ENCODE assay signal across 19 cellular contexts in the genomic region with DNA sequence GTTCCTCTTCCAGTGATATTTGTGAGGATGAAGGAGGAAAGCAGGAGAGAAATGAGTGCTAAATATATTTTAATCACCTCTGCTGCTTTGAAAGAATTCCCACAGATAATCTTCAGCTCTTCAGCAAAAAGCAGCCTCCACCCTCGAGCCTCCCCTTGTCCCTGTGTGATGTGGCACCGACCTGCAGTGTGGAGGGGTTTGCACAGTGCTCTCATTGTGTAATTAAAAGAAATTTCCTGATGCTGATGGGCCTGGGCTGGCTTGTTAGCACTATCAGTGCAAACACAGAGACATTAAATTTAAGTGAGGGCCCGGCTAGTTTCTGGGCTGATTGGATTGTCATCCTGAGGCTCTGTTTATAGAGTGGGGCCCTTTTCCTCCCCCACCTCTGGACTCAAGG. TPM values are rescaled to one million over a fixed set of nuclear protein-coding genes. Genes with fewer than 3 reads are reported as not detected.
DNase-seq lines count a peak whose midpoint lies in the region; ATAC-seq lines count a peak whose summit lies in the region.
"Had no signal": no experiment of that assay in that cellular context is flagged by ENCODE, and none has a peak within 500 bp of the region (broad histone marks: within the 10 kb centered on the region; RNA-seq: fewer than 3 reads in every experiment).

No MANE protein-coding gene starts in this region.

- H3K4me3 ChIP-seq in mesenchymal stem cell (ENCODE audit: insufficient read depth in 1 of 2, low read depth in 1 of 2, low read length in 2 of 2) = no peak overlapping the region
- no peak overlapping the region for H3K4me3 ChIP-seq in trophoblast cell (ENCODE audit: low read depth, low read length)
- H3K4me3 ChIP-seq: esophagus squamous epithelium, gastroesophageal sphincter, Peyer's patch, stomach had no signal

- H3K36me3 ChIP-seq in mesenchymal stem cell (ENCODE audit: control insufficient read depth in 1 of 2, insufficient read depth in 2 of 2, low read depth in 1 of 2, low read length in 2 of 2) (no peaks in the 10 kb centered on the region), trophoblast cell (ENCODE audit: control insufficient read depth in 1 of 2, insufficient read depth in 2 of 2, low read length in 2 of 2) (no peaks in the 10 kb centered on the region)
- H3K36me3 ChIP-seq: esophagus squamous epithelium, gastroesophageal sphincter, Peyer's patch, stomach had no signal

- H3K9me3 ChIP-seq in mesenchymal stem cell (ENCODE audit: control insufficient read depth, low read length) (no peaks in the 10 kb centered on the region), trophoblast cell (ENCODE audit: insufficient read depth, low read depth, low read length) (no peaks in the 10 kb centered on the region)
- H3K9me3 ChIP-seq: esophagus squamous epithelium, gastroesophageal sphincter, Peyer's patch, stomach had no signal

- H3K27me3 ChIP-seq in mesenchymal stem cell (ENCODE audit: control insufficient read depth in 1 of 2, insufficient read depth in 1 of 2, low read length in 2 of 2) = peaks cover 0 to 24% of the 10 kb centered on the region in 2 experiments
- no peaks in the 10 kb centered on the region for H3K27me3 ChIP-seq in trophoblast cell (ENCODE audit: insufficient read depth, low read length)
- H3K27me3 ChIP-seq: gastroesophageal sphincter, Peyer's patch, stomach had no signal

- 40% methylated on average over 3 of the region's 3 CpGs for WGBS in mesenchymal stem cell
- WGBS in trophoblast cell (ENCODE audit: extremely low coverage, insufficient coverage, insufficient read length) = no CpG with 5 or more reads among the region's 3 CpGs

- H3K23ac ChIP-seq in mesenchymal stem cell (ENCODE audit: low read length in 2 of 2) (no peak overlapping the region), trophoblast cell (ENCODE audit: low read length) (no peak overlapping the region)

- no peak overlapping the region for H2BK15ac ChIP-seq in mesenchymal stem cell (ENCODE audit: low read depth, poor library complexity, severe bottlenecking)

- no peak overlapping the region for H3K18ac ChIP-seq in mesenchymal stem cell (ENCODE audit: low read depth in 1 of 2, low read length in 2 of 2)
- no peak overlapping the region for H3K18ac ChIP-seq in trophoblast cell (ENCODE audit: low read length)

- H3K79me2 ChIP-seq in trophoblast cell (ENCODE audit: control insufficient read depth, insufficient read depth, low read length, poor library complexity) = no peaks in the 10 kb centered on the region

- no peak overlapping the region for H3K9ac ChIP-seq in mesenchymal stem cell (ENCODE audit: low read length)
- no peak overlapping the region for H3K9ac ChIP-seq in trophoblast cell (ENCODE audit: low read length)

- H3K4me2 ChIP-seq in mesenchymal stem cell (ENCODE audit: low read length, poor library complexity, severe bottlenecking) (no peak overlapping the region), trophoblast cell (ENCODE audit: low read length) (no peak overlapping the region)

- H3K36me3 Mint-ChIP-seq in activated T-helper 17 cell treated with anti-CD3 and anti-CD28 coated beads, Interleukin-2, amount 50 U/mL, for 72 hours (ENCODE audit: low read depth) = peaks cover 48% of the 10 kb centered on the region

- H3K27me3 Mint-ChIP-seq in activated T-helper 17 cell treated with anti-CD3 and anti-CD28 coated beads, Interleukin-2, amount 50 U/mL, for 72 hours = no peaks in the 10 kb centered on the region
- H3K27me3 Mint-ChIP-seq in stimulated activated naive CD8-positive, alpha-beta T cell treated with anti-CD3 and anti-CD28 coated beads, Interleukin-15, amount 100 ng/mL, for 72 hours = no peaks in the 10 kb centered on the region
- H3K27me3 Mint-ChIP-seq: memory B cell had no signal

- H4K91ac ChIP-seq in mesenchymal stem cell (ENCODE audit: low read length) = no peak overlapping the region
- no peak overlapping the region for H4K91ac ChIP-seq in trophoblast cell (ENCODE audit: low read depth, low read length)

- H3K14ac ChIP-seq in mesenchymal stem cell (ENCODE audit: low read length in 2 of 2) (no peak overlapping the region), trophoblast cell (ENCODE audit: low read length) (no peak overlapping the region)

- ATAC-seq in activated T-helper 17 cell treated with anti-CD3 and anti-CD28 coated beads, Interleukin-2, amount 50 U/mL, for 72 hours (replicated peaks) = no peak
- ATAC-seq in stimulated activated naive CD8-positive, alpha-beta T cell treated with anti-CD3 and anti-CD28 coated beads, Interleukin-15, amount 100 ng/mL, for 72 hours = no peak
- ATAC-seq: gastroesophageal sphincter had no signal

- H3K4ac ChIP-seq in mesenchymal stem cell (ENCODE audit: low read depth in 1 of 2, low read length in 2 of 2) (no peak overlapping the region), trophoblast cell (ENCODE audit: low read depth, low read length) (no peak overlapping the region)

- peak overlapping the region; percentile 18 for H2AFZ ChIP-seq in mesenchymal stem cell (ENCODE audit: low read depth, low read length)
- no peak overlapping the region for H2AFZ ChIP-seq in trophoblast cell (ENCODE audit: insufficient read depth, low read length, poor library complexity)

- no peak overlapping the region for H4K12ac ChIP-seq in trophoblast cell (ENCODE audit: low read depth, low read length)

- H3K27ac ChIP-seq in mesenchymal stem cell (ENCODE audit: low read length, poor library complexity, severe bottlenecking) (no peak overlapping the region), trophoblast cell (ENCODE audit: low read depth, low read length) (no peak overlapping the region)
- H3K27ac ChIP-seq: esophagus squamous epithelium, gastroesophageal sphincter, Peyer's patch, stomach, VCaP had no signal

- H3K79me1 ChIP-seq in mesenchymal stem cell (replicated peaks; ENCODE audit: low read length, poor library complexity, severe bottlenecking) (no peaks in the 10 kb centered on the region), trophoblast cell (ENCODE audit: low read length) (no peaks in the 10 kb centered on the region)

- no peak overlapping the region for H2AK5ac ChIP-seq in mesenchymal stem cell (ENCODE audit: low read length, severe bottlenecking)
- H2AK5ac ChIP-seq in trophoblast cell (ENCODE audit: low read length) = no peak overlapping the region

- peaks cover 21% of the 10 kb centered on the region for H3K4me1 Mint-ChIP-seq in activated T-helper 17 cell treated with anti-CD3 and anti-CD28 coated beads, Interleukin-2, amount 50 U/mL, for 72 hours
- H3K4me1 Mint-ChIP-seq in stimulated activated naive CD8-positive, alpha-beta T cell treated with anti-CD3 and anti-CD28 coated beads, Interleukin-15, amount 100 ng/mL, for 72 hours = peaks cover 19% of the 10 kb centered on the region

- no peak overlapping the region for H2BK12ac ChIP-seq in mesenchymal stem cell (ENCODE audit: low read length in 2 of 2)
- no peak overlapping the region for H2BK12ac ChIP-seq in trophoblast cell (ENCODE audit: low read length)

- H2BK120ac ChIP-seq in mesenchymal stem cell (ENCODE audit: low read depth, low read length) (no peak overlapping the region), trophoblast cell (ENCODE audit: insufficient read depth, low read length, poor library complexity) (no peak overlapping the region)

- DNase-seq in DMS153 (lab: John Stamatoyannopoulos, UW) (peak; percentile 83), NCI-H1436 (lab: John Stamatoyannopoulos, UW) (peak; percentile 71), mesenchymal stem cell (no peak), trophoblast cell (no peak)
- DNase-seq in stimulated activated naive CD8-positive, alpha-beta T cell treated with anti-CD3 and anti-CD28 coated beads, Interleukin-15, amount 100 ng/mL, for 72 hours = no peak
- DNase-seq in activated T-cell treated with anti-CD3 and anti-CD28 coated beads, Interleukin-2, amount 50 U/mL, for 1 hour = no peak
- DNase-seq: activated CD4-positive, alpha-beta T cell treated with anti-CD3 and anti-CD28 coated beads, Interleukin-2, amount 50 U/mL, for 1 hour; activated effector memory CD4-positive, alpha-beta T cell treated with anti-CD3 and anti-CD28 coated beads, Interleukin-2, amount 50 U/mL, for 16 hours; effector memory CD4-positive, alpha-beta T cell; esophagus squamous epithelium; NCI-H446; Peyer's patch; stimulated activated CD4-positive, alpha-beta T cell treated with anti-CD3 and anti-CD28 coated beads, Interleukin-12 subunit alpha, Interleukin-12 subunit beta, amount 100 ng/mL, for 4 hours; stomach had no signal

- H3K4me3 Mint-ChIP-seq in activated T-helper 17 cell treated with anti-CD3 and anti-CD28 coated beads, Interleukin-2, amount 50 U/mL, for 72 hours = peak overlapping the region; percentile 95
- H3K4me3 Mint-ChIP-seq in stimulated activated naive CD8-positive, alpha-beta T cell treated with anti-CD3 and anti-CD28 coated beads, Interleukin-15, amount 100 ng/mL, for 72 hours = no peak overlapping the region

- no peak overlapping the region for H4K8ac ChIP-seq in mesenchymal stem cell (ENCODE audit: low read length)
- H4K8ac ChIP-seq in trophoblast cell (ENCODE audit: low read depth, low read length) = no peak overlapping the region

- H2BK5ac ChIP-seq in mesenchymal stem cell (ENCODE audit: low read depth, low read length, poor library complexity, severe bottlenecking) (no peak overlapping the region), trophoblast cell (ENCODE audit: low read depth, low read length, poor library complexity) (no peak overlapping the region)

- H3K27ac Mint-ChIP-seq in activated T-helper 17 cell treated with anti-CD3 and anti-CD28 coated beads, Interleukin-2, amount 50 U/mL, for 72 hours = no peak overlapping the region
- no peak overlapping the region for H3K27ac Mint-ChIP-seq in stimulated activated naive CD8-positive, alpha-beta T cell treated with anti-CD3 and anti-CD28 coated beads, Interleukin-15, amount 100 ng/mL, for 72 hours
- H3K27ac Mint-ChIP-seq: memory B cell had no signal

- H3K4me1 ChIP-seq in mesenchymal stem cell (ENCODE audit: control insufficient read depth, insufficient read depth, low read depth, low read length) = no peaks in the 10 kb centered on the region
- no peaks in the 10 kb centered on the region for H3K4me1 ChIP-seq in trophoblast cell (ENCODE audit: control insufficient read depth in 1 of 2, insufficient read depth in 2 of 2, low read length in 2 of 2)
- H3K4me1 ChIP-seq: esophagus squamous epithelium, gastroesophageal sphincter had no signal

- no peaks in the 10 kb centered on the region for H3K9me3 Mint-ChIP-seq in activated T-helper 17 cell treated with anti-CD3 and anti-CD28 coated beads, Interleukin-2, amount 50 U/mL, for 72 hours
- H3K9me3 Mint-ChIP-seq in stimulated activated naive CD8-positive, alpha-beta T cell treated with anti-CD3 and anti-CD28 coated beads, Interleukin-15, amount 100 ng/mL, for 72 hours = no peaks in the 10 kb centered on the region
- H3K9me3 Mint-ChIP-seq: memory B cell; T-helper 1 cell treated with Interleukin-12 subunit alpha and Interleukin-12 subunit beta and Interleukin-4 antibody, amounts not matched to agents 30 μg/mL and 1 μg/mL, for 36 hours had no signal

RNA-seq across cellular contexts. Expression of gene KIF5C, which starts 53.4 kb away (rescaled TPM):
- 10 to 100 TPM; 33.1 to 43.8 TPM for total RNA-seq in activated T-helper 17 cell treated with anti-CD3 and anti-CD28 coated beads, Interleukin-2, amount 50 U/mL, for 72 hours
- 0.15 TPM for polyA plus RNA-seq in mesenchymal stem cell (2013, experiment 1 of 2)
- 0.21 TPM for polyA plus RNA-seq in mesenchymal stem cell (2013, experiment 2 of 2)
- 1.7 and 1.8 TPM in 2 replicates for polyA plus RNA-seq in trophoblast cell (2013)

Comparison
In these comparisons a context has a peak if more than half of its experiments do, and no peak if none do; other contexts are left out.
1. DNase-seq: peak in DMS153 (single experiment) and NCI-H1436 (single experiment); none in mesenchymal stem cell (single experiment), trophoblast cell (0 of 2), stimulated activated naive CD8-positive, alpha-beta T cell treated with anti-CD3 and anti-CD28 coated beads, Interleukin-15, amount 100 ng/mL, for 72 hours (0 of 2) and activated T-cell treated with anti-CD3 and anti-CD28 coated beads, Interleukin-2, amount 50 U/mL, for 1 hour (single experiment).